In the genomic region with DNA sequence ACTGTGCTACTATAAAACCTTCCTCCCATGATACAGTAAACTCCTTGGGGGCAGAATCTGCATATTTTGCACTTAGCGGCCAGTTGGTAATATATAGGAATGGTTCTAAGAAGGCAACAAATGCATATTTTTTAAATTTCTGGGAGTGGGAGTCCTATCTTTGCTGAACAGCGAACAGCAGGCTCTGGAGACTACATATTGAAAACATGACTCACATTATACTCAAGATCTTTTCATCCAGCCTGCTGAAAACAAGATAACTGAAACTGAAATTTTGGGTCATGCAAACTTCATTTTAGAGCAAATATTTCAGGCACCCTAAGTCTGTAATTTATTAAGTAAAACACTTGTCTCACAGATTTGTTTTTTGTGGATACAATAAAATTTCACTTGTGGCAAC, we compare ENCODE assay signal across 34 cellular contexts.
"Had no signal": no experiment of that assay in that cellular context is flagged by ENCODE, and none has a peak within 500 bp of the region (broad histone marks: within the 10 kb centered on the region; RNA-seq: fewer than 3 reads in every experiment).

No MANE protein-coding gene starts in this region.

- H3K36me3 ChIP-seq: cardiac muscle cell, Peyer's patch had no signal

- H3K27me3 Mint-ChIP-seq: activated CD4-positive, alpha-beta T cell treated with anti-CD3 and anti-CD28 coated beads, Interleukin-2, amount 10 ng/mL, durations not matched to agents 7 days and 5 days; central memory CD8-positive, alpha-beta T cell; IgD-negative memory B cell had no signal

- H3K27ac ChIP-seq: cardiac muscle cell, Peyer's patch had no signal

- H3K4me3 Mint-ChIP-seq: activated CD4-positive, alpha-beta T cell treated with anti-CD3 and anti-CD28 coated beads for 36 hours; activated CD4-positive, alpha-beta T cell treated with anti-CD3 and anti-CD28 coated beads, Interleukin-2, amount 10 ng/mL, durations not matched to agents 7 days and 5 days; activated CD8-positive, alpha-beta T cell treated with anti-CD3 and anti-CD28 coated beads, Interleukin-2, amount 10 ng/mL, durations not matched to agents 7 days and 5 days; activated naive CD4-positive, alpha-beta T cell treated with anti-CD3 and anti-CD28 coated beads for 36 hours; activated T-cell treated with anti-CD3 and anti-CD28 coated beads, Interleukin-2, amount 50 U/mL, for 24 hours; central memory CD8-positive, alpha-beta T cell; IgD-negative memory B cell had no signal

- H3K27me3 ChIP-seq: cardiac muscle cell, MG63, Peyer's patch had no signal

- H3K27ac Mint-ChIP-seq: activated CD4-positive, alpha-beta T cell treated with anti-CD3 and anti-CD28 coated beads for 36 hours; activated CD4-positive, alpha-beta T cell treated with anti-CD3 and anti-CD28 coated beads, Interleukin-2, amount 10 ng/mL, durations not matched to agents 7 days and 5 days; activated CD8-positive, alpha-beta T cell treated with anti-CD3 and anti-CD28 coated beads, Interleukin-2, amount 10 ng/mL, durations not matched to agents 7 days and 5 days; activated naive CD4-positive, alpha-beta T cell treated with anti-CD3 and anti-CD28 coated beads for 36 hours; activated naive CD4-positive, alpha-beta T cell treated with anti-CD3 and anti-CD28 coated beads, Interleukin-2, amount 50 U/mL, for 72 hours; activated T-cell treated with anti-CD3 and anti-CD28 coated beads, Interleukin-2, amount 50 U/mL, for 24 hours; activated T-helper 2 cell treated with anti-CD3 and anti-CD28 coated beads, Interferon-gamma antibody, Interleukin-2, Interleukin-4, amounts not matched to agents 10 μg/mL and 5 μg/mL and 100 μg/mL, durations not matched to agents 14 hours and 24 hours and 36 hours; IgD-negative memory B cell had no signal

- H3K36me3 Mint-ChIP-seq: activated naive CD4-positive, alpha-beta T cell treated with anti-CD3 and anti-CD28 coated beads, Interleukin-2, amount 50 U/mL, for 72 hours; IgD-negative memory B cell had no signal

- H3K4me3 ChIP-seq: cardiac muscle cell, MG63, Peyer's patch had no signal

- H3K4me1 ChIP-seq: Peyer's patch had no signal

- ATAC-seq: activated CD4-positive, alpha-beta T cell treated with anti-CD3 and anti-CD28 coated beads for 36 hours; activated CD4-positive, CD25-positive, alpha-beta regulatory T cell treated with anti-CD3 and anti-CD28 coated beads, Interleukin-2, amount 50 U/mL, for 24 hours; activated CD8-positive, alpha-beta T cell treated with anti-CD3 and anti-CD28 coated beads, Interleukin-2, amount 10 ng/mL, durations not matched to agents 7 days and 5 days; activated naive CD4-positive, alpha-beta T cell treated with anti-CD3 and anti-CD28 coated beads, Interleukin-2, amount 50 U/mL, for 72 hours; PC-3 had no signal

- H3K9me3 Mint-ChIP-seq: activated CD4-positive, alpha-beta T cell treated with anti-CD3 and anti-CD28 coated beads, Interleukin-2, amount 10 ng/mL, durations not matched to agents 7 days and 5 days; activated naive CD4-positive, alpha-beta T cell treated with anti-CD3 and anti-CD28 coated beads for 36 hours; activated naive CD4-positive, alpha-beta T cell treated with anti-CD3 and anti-CD28 coated beads, Interleukin-2, amount 50 U/mL, for 72 hours; activated T-cell treated with anti-CD3 and anti-CD28 coated beads, Interleukin-2, amount 50 U/mL, for 24 hours; activated T-helper 2 cell treated with anti-CD3 and anti-CD28 coated beads, Interferon-gamma antibody, Interleukin-2, Interleukin-4, amounts not matched to agents 10 μg/mL and 5 μg/mL and 100 μg/mL, durations not matched to agents 14 hours and 24 hours and 36 hours; central memory CD8-positive, alpha-beta T cell; IgD-negative memory B cell had no signal

- H3K9me3 ChIP-seq: Peyer's patch had no signal

- DNase-seq: activated CD4-positive, alpha-beta T cell treated with anti-CD3 and anti-CD28 coated beads for 36 hours; activated CD4-positive, alpha-beta T cell treated with anti-CD3 and anti-CD28 coated beads, Interleukin-2, amount 10 ng/mL, durations not matched to agents 7 days and 5 days; activated CD4-positive, alpha-beta T cell treated with anti-CD3 and anti-CD28 coated beads, Interleukin-2, amount 50 U/mL, for 48 hours; activated CD8-positive, alpha-beta T cell treated with anti-CD3 and anti-CD28 coated beads, Interleukin-2, amount 10 ng/mL, durations not matched to agents 7 days and 5 days; activated gamma-delta T cell; activated naive CD4-positive, alpha-beta T cell treated with anti-CD3 and anti-CD28 coated beads for 36 hours; activated T-cell treated with anti-CD3 and anti-CD28 coated beads, Interleukin-2, amount 50 U/mL, for 24 hours; anterior cingulate cortex; Kasumi-1; KG1; MG63; NCI-H1092 treated with DMSO at 0.1 percent for 48 hours; NCI-H1417; NCI-H146; NCI-H187; NCI-H2029 treated with DMSO at 0.1 percent for 48 hours; NCI-H2107; NCI-H2171; NCI-H510A; NCI-H748 treated with DMSO at 0.1 percent for 48 hours; PC-3; Peyer's patch; RPMI8226; SIG-M5; SW 1271; T-helper 1 cell; T-helper 2 cell; T1000 had no signal

- H3K4me1 Mint-ChIP-seq: activated CD4-positive, alpha-beta T cell treated with anti-CD3 and anti-CD28 coated beads for 36 hours; activated CD4-positive, alpha-beta T cell treated with anti-CD3 and anti-CD28 coated beads, Interleukin-2, amount 10 ng/mL, durations not matched to agents 7 days and 5 days; central memory CD8-positive, alpha-beta T cell; IgD-negative memory B cell had no signal
